Comparison of ENCODE assay signal across 1 cellular context in the genomic region with DNA sequence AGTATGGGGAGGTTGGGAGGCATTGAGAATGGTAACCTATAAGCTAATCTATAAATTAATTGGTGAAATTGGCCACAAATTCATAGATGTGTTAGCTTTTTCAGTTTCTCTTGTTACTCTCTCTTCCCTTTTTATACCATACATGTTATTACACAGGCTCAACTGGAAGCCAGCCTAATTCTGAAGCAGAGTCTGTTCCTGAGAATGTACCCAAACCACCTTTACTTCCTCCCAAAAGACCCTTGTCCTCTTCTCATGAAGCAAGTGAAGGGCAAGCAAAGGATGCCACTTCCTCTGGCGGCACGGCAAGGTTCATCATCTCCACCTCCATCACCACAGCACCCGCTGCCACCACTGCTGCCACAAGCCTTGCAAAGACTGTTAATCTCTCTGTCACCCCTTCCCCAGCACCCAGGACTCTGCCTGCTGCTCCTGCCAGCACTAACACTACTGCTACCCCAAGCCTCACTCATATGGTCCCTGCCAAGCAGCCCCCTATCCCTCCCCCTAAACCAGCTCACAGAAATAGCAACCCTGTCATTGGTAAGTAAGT.
TF ChIP-seq lines count a peak whose summit lies in the region.

No MANE protein-coding gene starts in this region.

TF ChIP-seq in HCT116, 20 proteins besides CTCF, POLR2A, EP300 and RAD21 (continued from another document):
- TF ChIP-seq, protein P1, sequence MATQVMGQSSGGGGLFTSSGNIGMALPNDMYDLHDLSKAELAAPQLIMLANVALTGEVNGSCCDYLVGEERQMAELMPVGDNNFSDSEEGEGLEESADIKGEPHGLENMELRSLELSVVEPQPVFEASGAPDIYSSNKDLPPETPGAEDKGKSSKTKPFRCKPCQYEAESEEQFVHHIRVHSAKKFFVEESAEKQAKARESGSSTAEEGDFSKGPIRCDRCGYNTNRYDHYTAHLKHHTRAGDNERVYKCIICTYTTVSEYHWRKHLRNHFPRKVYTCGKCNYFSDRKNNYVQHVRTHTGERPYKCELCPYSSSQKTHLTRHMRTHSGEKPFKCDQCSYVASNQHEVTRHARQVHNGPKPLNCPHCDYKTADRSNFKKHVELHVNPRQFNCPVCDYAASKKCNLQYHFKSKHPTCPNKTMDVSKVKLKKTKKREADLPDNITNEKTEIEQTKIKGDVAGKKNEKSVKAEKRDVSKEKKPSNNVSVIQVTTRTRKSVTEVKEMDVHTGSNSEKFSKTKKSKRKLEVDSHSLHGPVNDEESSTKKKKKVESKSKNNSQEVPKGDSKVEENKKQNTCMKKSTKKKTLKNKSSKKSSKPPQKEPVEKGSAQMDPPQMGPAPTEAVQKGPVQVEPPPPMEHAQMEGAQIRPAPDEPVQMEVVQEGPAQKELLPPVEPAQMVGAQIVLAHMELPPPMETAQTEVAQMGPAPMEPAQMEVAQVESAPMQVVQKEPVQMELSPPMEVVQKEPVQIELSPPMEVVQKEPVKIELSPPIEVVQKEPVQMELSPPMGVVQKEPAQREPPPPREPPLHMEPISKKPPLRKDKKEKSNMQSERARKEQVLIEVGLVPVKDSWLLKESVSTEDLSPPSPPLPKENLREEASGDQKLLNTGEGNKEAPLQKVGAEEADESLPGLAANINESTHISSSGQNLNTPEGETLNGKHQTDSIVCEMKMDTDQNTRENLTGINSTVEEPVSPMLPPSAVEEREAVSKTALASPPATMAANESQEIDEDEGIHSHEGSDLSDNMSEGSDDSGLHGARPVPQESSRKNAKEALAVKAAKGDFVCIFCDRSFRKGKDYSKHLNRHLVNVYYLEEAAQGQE (IDR thresholded peaks at IDR 0.05; ENCODE audit: low read depth), result no peak
- no peak for TF ChIP-seq ATF3 (IDR thresholded peaks at IDR 0.05)
- no peak for TF ChIP-seq FOSL1 (IDR thresholded peaks at IDR 0.05; ENCODE audit: low read depth)
- no peak for TF ChIP-seq SP1 (IDR thresholded peaks at IDR 0.05; ENCODE audit: low read depth)
- TF ChIP-seq TCF7L2 (IDR thresholded peaks at IDR 0.05; ENCODE audit: borderline replicate concordance, extremely low read depth, insufficient read depth, insufficient read length), result no peak
- no peak for TF ChIP-seq SRF (IDR thresholded peaks at IDR 0.05; ENCODE audit: low read depth)
- no peak for TF ChIP-seq EZH2phosphoT487 (IDR thresholded peaks at IDR 0.05; ENCODE audit: borderline replicate concordance)
- TF ChIP-seq ZBTB33 (IDR thresholded peaks at IDR 0.05; ENCODE audit: extremely low read depth, insufficient replicate concordance, low read length), result no peak
